ENCODE assay signal across 7 cellular contexts in genomic region chr17:17710728-17711541, GRCh38. TPM values are rescaled to one million over a fixed set of nuclear protein-coding genes. Genes with fewer than 3 reads are reported as not detected.
DNase-seq lines count a peak whose midpoint lies in the region; ATAC-seq, FAIRE-seq and TF ChIP-seq lines count a peak whose summit lies in the region.

No MANE protein-coding gene starts in this region.

- intact Hi-C loops in K562 (cut with micrococcal nuclease): no loop called here

- no peak for FAIRE-seq in K562 (lab: Jason Lieb, UNC)

- peaks cover 11% of the 10 kb centered on the region for H3K79me2 ChIP-seq in K562 (ENCODE audit: control insufficient read depth, insufficient read depth, low read length)

- no peak overlapping the region for H3K4me2 ChIP-seq in K562 (ENCODE audit: insufficient read depth, low read length)

- no peaks in the 10 kb centered on the region for H3K27me3 ChIP-seq in K562 (ENCODE audit: control insufficient read depth in 2 of 2, insufficient read depth in 2 of 2, low read length in 2 of 2)
- H3K27me3 ChIP-seq in layer of hippocampus (ENCODE audit: control insufficient read depth, insufficient read depth, low read length): no peaks in the 10 kb centered on the region

- H3K27ac ChIP-seq in K562 (ENCODE audit: extremely low read depth, low read depth, low read length) (no peak overlapping the region), layer of hippocampus (ENCODE audit: low read depth, low read length) (peak overlapping the region; percentile 79)

- H3K27ac Mint-ChIP-seq in type B pancreatic cell: peak overlapping the region; percentile 93

- no peak for TF ChIP-seq EP300 in K562 (IDR thresholded peaks at IDR 0.05; ENCODE audit: low read length)

- 64% methylated on average over 8 of the region's 16 CpGs for WGBS in K562 (ENCODE audit: insufficient coverage, low coverage, missing lambda C conversion rate)

- DNase-seq in HT1080 (ENCODE audit: low read depth) (peak; percentile 94), K562 (ENCODE audit: extremely low read depth in 1 of 4, low spot score in 3 of 4) (peak in 2 of 4 experiments; percentile 27 to 31), type B pancreatic cell (ENCODE audit: extremely low spot score, unreplicated experiment) (no peak), SKM-1 (lab: John Stamatoyannopoulos, UW; ENCODE audit: unreplicated experiment) (no peak), retina (no peak)

- POLR2A ChIA-PET in K562 (lab: Yijun Ruan, JAX): no interaction called here

- H4K20me1 ChIP-seq in K562 (replicated peaks; ENCODE audit: control insufficient read depth, insufficient read depth, low read length): peaks cover 3% of the 10 kb centered on the region; the same call in 1 of the 2 replicates

- TF ChIP-seq POLR2A in K562 (conservative IDR thresholded peaks at IDR 0.05): no peak

- no peaks in the 10 kb centered on the region for H3K9me3 Mint-ChIP-seq in type B pancreatic cell

- no peaks in the 10 kb centered on the region for H3K36me3 ChIP-seq in K562 (ENCODE audit: control insufficient read depth, insufficient read depth, low read length)

- H3K9me3 ChIP-seq in K562 (replicated peaks; ENCODE audit: control insufficient read depth, insufficient read depth, low read depth, low read length): no peaks in the 10 kb centered on the region

- no peaks in the 10 kb centered on the region for H3K9me1 ChIP-seq in K562 (ENCODE audit: control insufficient read depth, insufficient read depth, low read length)

- no peak for ATAC-seq in K562
- ATAC-seq in GM21825 (IDR thresholded peaks at IDR 0.05; ENCODE audit: unreplicated experiment): no peak

- H3K27me3 Mint-ChIP-seq in type B pancreatic cell: no peaks in the 10 kb centered on the region

- H3K4me1 Mint-ChIP-seq in type B pancreatic cell (ENCODE audit: unreplicated experiment): peaks cover 50% of the 10 kb centered on the region

- H3K9ac ChIP-seq in K562 (ENCODE audit: insufficient read depth in 1 of 2, low read depth in 2 of 2, low read length in 2 of 2): peak overlapping the region in 1 of 2 experiments; percentile 28; a peak in 2 of 4 replicates

- no TSS peak for BruUV-seq in K562 (replicated peaks; lab: Mats Ljungman, UMichigan)

- CTCF ChIA-PET in K562 (lab: Yijun Ruan, JAX; ENCODE audit: low intra/inter-chr PET ratio): no interaction called here

- peaks cover 0 to 34% of the 10 kb centered on the region in 2 experiments; a peak in 4 of 5 replicates for H3K4me1 ChIP-seq in K562 (replicated peaks in 1 of 2; ENCODE audit: control insufficient read depth in 2 of 2, insufficient read depth in 2 of 2, low read length in 2 of 2)

- no peak overlapping the region for H3K4me3 ChIP-seq in K562

- no peak for TF ChIP-seq RAD21 in K562 (CRISPR knock-in tag; conservative IDR thresholded peaks at IDR 0.05 in 1 of 2, IDR thresholded peaks at IDR 0.05 in 1 of 2)

- H3K4me3 Mint-ChIP-seq in type B pancreatic cell: peak overlapping the region; percentile 52

- in situ Hi-C loops in K562 (cut with MboI): no loop called here

- TF ChIP-seq CTCF in K562 (IDR thresholded peaks at IDR 0.05 in 2 of 3, conservative IDR thresholded peaks at IDR 0.05 in 1 of 3; ENCODE audit: insufficient read depth in 2 of 3, low read depth in 1 of 3, low read length in 3 of 3): no peak
- no peak for TF ChIP-seq CTCF in type B pancreatic cell (conservative IDR thresholded peaks at IDR 0.05)

- H3K36me3 Mint-ChIP-seq in type B pancreatic cell: no peaks in the 10 kb centered on the region

- H2AFZ ChIP-seq in K562 (ENCODE audit: low read depth, low read length): no peak overlapping the region

TF ChIP-seq in K562, 482 proteins besides CTCF, POLR2A, EP300 and RAD21 (continues in another document):
- no peak for TF ChIP-seq ZNF77 (CRISPR knock-in tag; IDR thresholded peaks at IDR 0.05)
- no peak for TF ChIP-seq CHD1 (IDR thresholded peaks at IDR 0.05; ENCODE audit: low read length)
- TF ChIP-seq RBM25 (IDR thresholded peaks at IDR 0.05; ENCODE audit: low read depth, low read length, severe bottlenecking): peak; percentile 70
- TF ChIP-seq BMI1 (IDR thresholded peaks at IDR 0.05; ENCODE audit: low read length): no peak
- TF ChIP-seq NFE2 (IDR thresholded peaks at IDR 0.05; ENCODE audit: low read depth): no peak
- TF ChIP-seq HDAC6 (IDR thresholded peaks at IDR 0.05; ENCODE audit: low read depth, low read length): no peak
- TF ChIP-seq FOSL1 (tag; conservative IDR thresholded peaks at IDR 0.05): peak; percentile 42; the same call in 1 of the 2 replicates
- TF ChIP-seq ETV5 (CRISPR knock-in tag; IDR thresholded peaks at IDR 0.05; ENCODE audit: low read depth): no peak
- no peak for TF ChIP-seq HCFC1 (IDR thresholded peaks at IDR 0.05; ENCODE audit: low read depth, low read length)
- TF ChIP-seq BRF1 (IDR thresholded peaks at IDR 0.05; ENCODE audit: borderline replicate concordance, extremely low read depth, insufficient read length): no peak
- no peak for TF ChIP-seq POLR2H (tag; IDR thresholded peaks at IDR 0.05; ENCODE audit: low read depth)
- TF ChIP-seq MLX (CRISPR knock-in tag; conservative IDR thresholded peaks at IDR 0.05): no peak
- TF ChIP-seq ZNF354B (CRISPR knock-in tag; IDR thresholded peaks at IDR 0.05): no peak
- no peak for TF ChIP-seq PTTG1 (tag; IDR thresholded peaks at IDR 0.05; ENCODE audit: low read depth)
- TF ChIP-seq NEUROD1 (IDR thresholded peaks at IDR 0.05; ENCODE audit: borderline replicate concordance, low read depth, low read length, partially characterized antibody): no peak
- 0 out of 2 replicates have a peak, but pooled peaks have one; percentile 58 for TF ChIP-seq BCOR (IDR thresholded peaks at IDR 0.05)
- peak; percentile 84 for TF ChIP-seq ZFP36 (IDR thresholded peaks at IDR 0.05; ENCODE audit: low read depth, low read length, partially characterized antibody)
- TF ChIP-seq RAD51 (IDR thresholded peaks at IDR 0.05; ENCODE audit: borderline replicate concordance, low read depth): no peak
- peak; percentile 28; the same call in 1 of the 2 replicates for TF ChIP-seq JUND (IDR thresholded peaks at IDR 0.05; ENCODE audit: borderline replicate concordance, low read depth, low read length)
- no peak; the same call in 2 of the 3 replicates for TF ChIP-seq JUND (tag; IDR thresholded peaks at IDR 0.05; ENCODE audit: borderline replicate concordance, low read depth, low read length)
- TF ChIP-seq ILK (tag; IDR thresholded peaks at IDR 0.05; ENCODE audit: borderline replicate concordance, low read depth): no peak
- no peak for TF ChIP-seq DDX20 (tag; IDR thresholded peaks at IDR 0.05; ENCODE audit: low read depth)
- no peak for TF ChIP-seq SP1 (CRISPR knock-in tag; IDR thresholded peaks at IDR 0.05)
- TF ChIP-seq E2F6 (IDR thresholded peaks at IDR 0.05; ENCODE audit: borderline replicate concordance in 1 of 2, extremely low read depth in 1 of 2, insufficient read depth in 1 of 2, insufficient read length in 1 of 2, low read depth in 1 of 2, low read length in 1 of 2, poor library complexity in 1 of 2, severe bottlenecking in 1 of 2): no peak

RNA-seq across cellular contexts. Expression of gene RAI1, which starts 29.7 kb away (rescaled TPM):
- 5.9 and 9.5 TPM in 2 replicates for total RNA-seq in HT1080 (2014; rRNA removed; shearing (Covaris generic))
- polyA plus RNA-seq in HT1080 (2015; cell fraction: cytosol; rRNA removed): 20.7 and 21.4 TPM in 2 replicates
- polyA plus RNA-seq in HT1080 (2015; cell fraction: nucleus; rRNA removed): 35.3 and 42.1 TPM in 2 replicates
- 33.0 and 41.0 TPM in 2 replicates for total RNA-seq in K562 (2011; cell fraction: chromatin; rRNA removed; ENCODE audit: low replicate concordance)
- 18.6 and 19.2 TPM in 2 replicates for total RNA-seq in K562 (2011; cell fraction: nucleolus; rRNA removed)
- 22.3 and 33.5 TPM in 2 replicates for total RNA-seq in K562 (2011; cell fraction: nucleoplasm; rRNA removed)
- 5.5 and 10.0 TPM in 2 replicates for total RNA-seq in K562 (2014; rRNA removed)
- 5.1 and 5.5 TPM in 2 replicates for total RNA-seq in K562 (2014; rRNA removed; fragmentation: Illumina TruSeq; extraction: Trizol)
- total RNA-seq in K562 (2015; rRNA removed; fragmentation: Illumina TruSeq; extraction: Trizol): 6.6 and 6.8 TPM in 2 replicates
- total RNA-seq in K562 (2021): 19.9 and 20.4 TPM in 2 replicates
- 3.7 and 3.8 TPM in 2 replicates for polyA plus RNA-seq in K562 (2011; rRNA removed)
- 2.2 and 3.1 TPM in 2 replicates for polyA plus RNA-seq in K562 (2011; cell fraction: cytosol; rRNA removed)
- polyA plus RNA-seq in K562 (2011; cell fraction: nucleus; rRNA removed): 7.1 and 11.1 TPM in 2 replicates
- polyA plus RNA-seq in K562 (2012): 8.0 and 9.8 TPM in 2 replicates
- polyA plus RNA-seq in K562 (2014; fragmentation: Illumina TruSeq; extraction: Trizol): 6.6 and 8.6 TPM in 2 replicates
- polyA plus RNA-seq in K562 (2014; fragmentation: Nextera tagmentation; extraction: Ambion mirVana): 1 to 10 TPM in 1 of 2 experiments, under 1 TPM in 1; 0.68 to 1.5 TPM
- 10.0 and 11.9 TPM in 2 replicates for polyA plus RNA-seq in K562 (2014; rRNA removed)
- polyA minus RNA-seq in K562 (2011; rRNA and poly(A)+ RNA removed): 2.4 and 3.1 TPM in 2 replicates
- 5.2 and 6.3 TPM in 2 replicates for polyA minus RNA-seq in K562 (2011; cell fraction: cytosol; rRNA and poly(A)+ RNA removed)
- 3.5 and 4.8 TPM in 2 replicates for polyA minus RNA-seq in K562 (2011; cell fraction: nucleus; rRNA and poly(A)+ RNA removed)
- 61.1 and 61.3 TPM in 2 replicates for total RNA-seq in type B pancreatic cell (ENCODE audit: low replicate concordance)
